In the genomic region with DNA sequence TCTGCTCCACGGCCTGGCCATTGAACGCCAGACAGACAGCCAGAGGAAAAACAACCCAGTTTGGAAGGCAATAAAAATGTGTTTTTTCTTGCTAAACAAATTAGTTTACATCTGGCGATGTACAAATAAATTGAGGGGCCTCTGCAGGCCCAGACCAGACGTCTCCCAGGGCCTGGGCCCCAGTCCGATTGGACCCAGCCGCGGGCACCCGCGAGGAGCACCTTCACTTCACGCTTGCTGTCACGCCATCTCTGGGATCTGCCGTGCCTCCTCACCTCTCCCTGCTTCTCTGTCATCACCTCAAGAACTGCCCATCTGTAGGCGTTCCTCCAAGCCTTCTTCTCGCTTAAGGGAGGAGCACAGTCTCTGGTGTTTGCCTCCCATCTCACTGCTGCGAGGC, we compare ENCODE assay signal across 35 cellular contexts.
"Had no signal": no experiment of that assay in that cellular context is flagged by ENCODE, and none has a peak within 500 bp of the region (broad histone marks: within the 10 kb centered on the region; RNA-seq: fewer than 3 reads in every experiment).

No MANE protein-coding gene starts in this region.

- H3K36me3 ChIP-seq: MG63 had no signal

- DNase-seq: Karpas-422, Kasumi-1, KG1, MG63, MM.1S, MV-4-11, NCI-H1048, NCI-H1092, NCI-H1092 treated with DMSO at 0.1 percent for 48 hours, NCI-H1105, NCI-H1105 treated with DMSO at 0.1 percent for 48 hours, NCI-H1417, NCI-H1417 treated with DMSO at 0.1 percent for 48 hours, NCI-H1436, NCI-H1436 treated with DMSO at 0.1 percent for 48 hours, NCI-H146, NCI-H1694, NCI-H1694 treated with DMSO at 0.1 percent for 48 hours, NCI-H187, NCI-H187 treated with DMSO at 0.1 percent for 48 hours, NCI-H1930, NCI-H2029, NCI-H2029 treated with DMSO at 0.1 percent for 48 hours, NCI-H2081, NCI-H2081 treated with DMSO at 0.1 percent for 48 hours, NCI-H2107, NCI-H2171, NCI-H2171 treated with DMSO at 0.1 percent for 48 hours, NCI-H2227 treated with DMSO at 0.1 percent for 48 hours, NCI-H226, NCI-H345, NCI-H446, NCI-H446 treated with DMSO at 0.1 percent for 48 hours, NCI-H510A had no signal

- H3K4me3 ChIP-seq: MG63 had no signal

- H3K9ac ChIP-seq: KMS-11 had no signal

- H3K4me2 ChIP-seq: KMS-11 had no signal

- H3K9me3 ChIP-seq: MG63 had no signal

- H3K27ac ChIP-seq: KMS-11 had no signal

- H3K27me3 ChIP-seq: MG63 had no signal
